13 cellular contexts compared by ENCODE assay signal in genomic region chr17:79414520-79415065, GRCh38.
"Had no signal": no experiment of that assay in that cellular context is flagged by ENCODE, and none has a peak within 500 bp of the region (broad histone marks: within the 10 kb centered on the region; RNA-seq: fewer than 3 reads in every experiment).

No MANE protein-coding gene starts in this region.

- H3K36me3 Mint-ChIP-seq: naive thymus-derived CD4-positive, alpha-beta T cell; type B pancreatic cell had no signal

- H3K4me3 ChIP-seq: esophagus muscularis mucosa, gastrocnemius medialis, heart right ventricle, thyroid gland had no signal

- H3K27me3 ChIP-seq: thyroid gland had no signal

- H3K4me1 ChIP-seq: gastrocnemius medialis, heart right ventricle had no signal

- H3K27ac Mint-ChIP-seq: effector memory CD8-positive, alpha-beta T cell; naive thymus-derived CD4-positive, alpha-beta T cell; type B pancreatic cell had no signal

- H3K9me3 Mint-ChIP-seq: effector memory CD8-positive, alpha-beta T cell; naive thymus-derived CD4-positive, alpha-beta T cell; type B pancreatic cell had no signal

- ATAC-seq: effector memory CD8-positive, alpha-beta T cell; gastrocnemius medialis; naive thymus-derived CD4-positive, alpha-beta T cell had no signal

- H3K4me1 Mint-ChIP-seq: naive thymus-derived CD4-positive, alpha-beta T cell had no signal

- H3K36me3 ChIP-seq: esophagus muscularis mucosa, gastrocnemius medialis, heart right ventricle, thyroid gland had no signal

- H3K4me3 Mint-ChIP-seq: effector memory CD8-positive, alpha-beta T cell; naive thymus-derived CD4-positive, alpha-beta T cell; type B pancreatic cell had no signal

- H3K9me3 ChIP-seq: esophagus muscularis mucosa, gastrocnemius medialis, heart right ventricle, thyroid gland had no signal

- H3K27ac ChIP-seq: epithelial cell of prostate, esophagus muscularis mucosa, gastrocnemius medialis, heart right ventricle, thyroid gland had no signal

- DNase-seq: effector memory CD8-positive, alpha-beta T cell; gastrocnemius medialis; heart right ventricle; islet precursor cell; mammary epithelial cell; naive thymus-derived CD4-positive, alpha-beta T cell; small intestine; stimulated activated CD4-positive, alpha-beta T cell treated with anti-CD3 and anti-CD28 coated beads, Interleukin-12 subunit alpha, Interleukin-12 subunit beta, amount 100 ng/mL, for 4 hours; stimulated activated naive CD4-positive, alpha-beta T cell treated with Interleukin-2 at 50 U/mL for 16 hours; thyroid gland had no signal
